ENCODE assay signal across 8 cellular contexts in genomic region chr12:97711392-97711791, GRCh38.
"Had no signal": no experiment of that assay in that cellular context is flagged by ENCODE, and none has a peak within 500 bp of the region (broad histone marks: within the 10 kb centered on the region; RNA-seq: fewer than 3 reads in every experiment).

No MANE protein-coding gene starts in this region.

- ATAC-seq: K562 had no signal

- DNase-seq: GM23248, H9, HCEC 1CT, KG1 had no signal

- H2AFZ ChIP-seq: GM23248 had no signal

- H3K27ac ChIP-seq: GM23248 had no signal

- H3K9ac ChIP-seq: GM23248 had no signal

- H3K4me3 ChIP-seq: GM23248, K562 had no signal

- FAIRE-seq: H1, H54, HTR-8/SVneo, K562 had no signal
